15 cellular contexts compared by ENCODE assay signal in the genomic region with DNA sequence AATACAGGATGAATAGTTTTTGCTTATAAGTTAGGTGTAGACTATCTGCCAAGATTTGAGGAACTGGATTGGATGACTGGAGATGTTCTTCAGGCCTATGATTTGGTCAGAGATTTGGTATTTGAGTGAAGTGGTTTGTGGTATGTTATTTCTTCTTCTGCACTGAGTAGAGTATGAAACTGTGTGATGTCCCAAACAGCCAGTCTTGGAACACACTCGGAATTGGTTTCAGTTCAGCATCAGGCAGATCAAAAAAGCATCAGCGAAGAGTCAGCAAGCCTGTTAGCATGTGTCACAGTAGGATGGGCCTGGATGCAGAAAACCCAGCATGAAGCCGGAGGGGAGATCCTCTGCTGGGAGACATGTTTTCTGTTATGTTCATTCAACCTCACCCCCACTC.
DNase-seq lines count a peak whose midpoint lies in the region; ATAC-seq and TF ChIP-seq lines count a peak whose summit lies in the region.
"Had no signal": no experiment of that assay in that cellular context is flagged by ENCODE, and none has a peak within 500 bp of the region (broad histone marks: within the 10 kb centered on the region; RNA-seq: fewer than 3 reads in every experiment).

No MANE protein-coding gene starts in this region.

- H3K4me3 Mint-ChIP-seq in osteocyte (ENCODE audit: unreplicated experiment): no peak overlapping the region
- H3K4me3 Mint-ChIP-seq: activated naive CD4-positive, alpha-beta T cell treated with anti-CD3 and anti-CD28 coated beads for 36 hours; CD4-positive, alpha-beta memory T cell had no signal

- peaks cover 7% of the 10 kb centered on the region for H3K79me2 ChIP-seq in fibroblast of lung (ENCODE audit: control insufficient read depth, insufficient read depth, low read length)

- H3K9me3 ChIP-seq in fibroblast of lung (ENCODE audit: control insufficient read depth, insufficient read depth, low read depth, low read length): no peaks in the 10 kb centered on the region
- H3K9me3 ChIP-seq in esophagus muscularis mucosa: no peaks in the 10 kb centered on the region
- H3K9me3 ChIP-seq: upper lobe of left lung had no signal

- TF ChIP-seq POLR2A in esophagus muscularis mucosa (IDR thresholded peaks at IDR 0.05; ENCODE audit: low read depth): no peak

- TF ChIP-seq CTCF in BJ (IDR thresholded peaks at IDR 0.05; ENCODE audit: insufficient read depth, low read depth, low read length) (no peak), fibroblast of lung (conservative IDR thresholded peaks at IDR 0.05 in 1 of 2, IDR thresholded peaks at IDR 0.05 in 1 of 2; ENCODE audit: low read depth in 1 of 2, low read length in 2 of 2) (no peak), osteocyte (IDR thresholded peaks at IDR 0.05) (no peak), esophagus muscularis mucosa (IDR thresholded peaks at IDR 0.05) (no peak)

- no peaks in the 10 kb centered on the region for H3K9me3 Mint-ChIP-seq in osteocyte (ENCODE audit: unreplicated experiment)

- peak overlapping the region; percentile 4 for H3K27ac Mint-ChIP-seq in osteocyte (ENCODE audit: unreplicated experiment)
- H3K27ac Mint-ChIP-seq: activated naive CD4-positive, alpha-beta T cell treated with anti-CD3 and anti-CD28 coated beads for 36 hours; CD4-positive, alpha-beta memory T cell had no signal

- no peaks in the 10 kb centered on the region for H4K20me1 ChIP-seq in fibroblast of lung (ENCODE audit: control insufficient read depth, extremely low read depth, insufficient read depth, low read length)

- POLR2A ChIA-PET in BJ (lab: Charles Lee): no interaction called here

- no peak overlapping the region for H2AFZ ChIP-seq in fibroblast of lung (ENCODE audit: low read length)

- ATAC-seq in HG03354 (IDR thresholded peaks at IDR 0.05; ENCODE audit: poor library complexity, severe bottlenecking, unreplicated experiment): no peak

- intact Hi-C loops in esophagus muscularis mucosa (cut with DNase I): no loop called here

- H3K27me3 Mint-ChIP-seq in osteocyte (ENCODE audit: unreplicated experiment): no peaks in the 10 kb centered on the region
- H3K27me3 Mint-ChIP-seq: CD4-positive, alpha-beta memory T cell had no signal

- no peak for TF ChIP-seq EP300 in esophagus muscularis mucosa (IDR thresholded peaks at IDR 0.05)

- peaks cover 42% of the 10 kb centered on the region for H3K36me3 Mint-ChIP-seq in osteocyte (ENCODE audit: unreplicated experiment)

- H3K27me3 ChIP-seq in BJ (ENCODE audit: control insufficient read depth, insufficient read depth, low read length) (no peaks in the 10 kb centered on the region), fibroblast of lung (ENCODE audit: control insufficient read depth, insufficient read depth, low read length) (no peaks in the 10 kb centered on the region), esophagus muscularis mucosa (no peaks in the 10 kb centered on the region)
- H3K27me3 ChIP-seq: upper lobe of left lung had no signal

- no peaks in the 10 kb centered on the region; the same call in 1 of the 2 replicates for H3K36me3 ChIP-seq in BJ (ENCODE audit: control insufficient read depth, insufficient read depth, low read length)
- no peaks in the 10 kb centered on the region for H3K36me3 ChIP-seq in fibroblast of lung (ENCODE audit: control insufficient read depth, insufficient read depth, low read length)
- peaks cover 0 to 18% (median 7%) of the 10 kb centered on the region in 4 donors for H3K36me3 ChIP-seq in esophagus muscularis mucosa

- H3K4me3 ChIP-seq in BJ (ENCODE audit: low read depth, low read length) (no peak overlapping the region), fibroblast of lung (replicated peaks in 1 of 4; ENCODE audit: control extremely low read depth in 1 of 4, insufficient read depth in 1 of 4, low read depth in 3 of 4, low read length in 4 of 4) (peak overlapping the region in 2 of 4 experiments; percentile 8 to 15), esophagus muscularis mucosa (no peak overlapping the region)
- H3K4me3 ChIP-seq: upper lobe of left lung had no signal

- DNase-seq in BJ (ENCODE audit: low read depth): peak; percentile 73
- DNase-seq in OCI-M1 (lab: John Stamatoyannopoulos, UW): peak; percentile 28
- DNase-seq in fibroblast of lung (ENCODE audit: low read depth in 2 of 2): peak; percentile 80 to 97
- DNase-seq in osteocyte (ENCODE audit: extremely low spot score, unreplicated experiment): no peak
- no peak for DNase-seq in NCI-H187 (lab: John Stamatoyannopoulos, UW)
- DNase-seq in esophagus muscularis mucosa (ENCODE audit: extremely low spot score): no peak
- no peak for DNase-seq in activated gamma-delta T cell (lab: John Stamatoyannopoulos, UW)
- DNase-seq: activated naive CD4-positive, alpha-beta T cell treated with anti-CD3 and anti-CD28 coated beads for 36 hours; CD4-positive, alpha-beta memory T cell; cerebellar nuclear complex; GF-D8; posterior cingulate gyrus; stimulated activated CD4-positive, alpha-beta T cell treated with anti-CD3 and anti-CD28 coated beads, Interleukin-1b, Interleukin-23, amount 100 ng/mL, for 48 hours; upper lobe of left lung had no signal

- H3K4me1 Mint-ChIP-seq in osteocyte (ENCODE audit: unreplicated experiment): peaks cover 38% of the 10 kb centered on the region

- CTCF ChIA-PET in BJ (lab: Yijun Ruan, JAX): no interaction called here

- peak overlapping the region; percentile 56 for H3K27ac ChIP-seq in fibroblast of lung (ENCODE audit: insufficient read depth, low read length)
- no peak overlapping the region for H3K27ac ChIP-seq in esophagus muscularis mucosa (replicated peaks in 1 of 4)
- H3K27ac ChIP-seq: upper lobe of left lung had no signal

- H3K9ac ChIP-seq in fibroblast of lung (ENCODE audit: insufficient read depth, low read length): no peak overlapping the region

- peak overlapping the region; percentile 84 for H3K4me2 ChIP-seq in fibroblast of lung (ENCODE audit: extremely low read depth, insufficient read depth, low read length)

- no peaks in the 10 kb centered on the region for H3K4me1 ChIP-seq in fibroblast of lung (ENCODE audit: control insufficient read depth, extremely low read depth, insufficient read depth, low read length)
- H3K4me1 ChIP-seq in esophagus muscularis mucosa: peaks cover 7 to 51% (median 39%) of the 10 kb centered on the region in 4 donors
- H3K4me1 ChIP-seq: upper lobe of left lung had no signal

- 84% methylated on average over 3 of the region's 3 CpGs for WGBS in esophagus muscularis mucosa

Comparison
In these comparisons a context has a peak if more than half of its experiments do, and no peak if none do; other contexts are left out.
1. DNase-seq: peak in BJ (single experiment), OCI-M1 (single experiment) and fibroblast of lung (2 of 2); none in osteocyte (single experiment), NCI-H187 (0 of 2), esophagus muscularis mucosa (single experiment) and activated gamma-delta T cell (single experiment).